13 cellular contexts compared by ENCODE assay signal in the genomic region with DNA sequence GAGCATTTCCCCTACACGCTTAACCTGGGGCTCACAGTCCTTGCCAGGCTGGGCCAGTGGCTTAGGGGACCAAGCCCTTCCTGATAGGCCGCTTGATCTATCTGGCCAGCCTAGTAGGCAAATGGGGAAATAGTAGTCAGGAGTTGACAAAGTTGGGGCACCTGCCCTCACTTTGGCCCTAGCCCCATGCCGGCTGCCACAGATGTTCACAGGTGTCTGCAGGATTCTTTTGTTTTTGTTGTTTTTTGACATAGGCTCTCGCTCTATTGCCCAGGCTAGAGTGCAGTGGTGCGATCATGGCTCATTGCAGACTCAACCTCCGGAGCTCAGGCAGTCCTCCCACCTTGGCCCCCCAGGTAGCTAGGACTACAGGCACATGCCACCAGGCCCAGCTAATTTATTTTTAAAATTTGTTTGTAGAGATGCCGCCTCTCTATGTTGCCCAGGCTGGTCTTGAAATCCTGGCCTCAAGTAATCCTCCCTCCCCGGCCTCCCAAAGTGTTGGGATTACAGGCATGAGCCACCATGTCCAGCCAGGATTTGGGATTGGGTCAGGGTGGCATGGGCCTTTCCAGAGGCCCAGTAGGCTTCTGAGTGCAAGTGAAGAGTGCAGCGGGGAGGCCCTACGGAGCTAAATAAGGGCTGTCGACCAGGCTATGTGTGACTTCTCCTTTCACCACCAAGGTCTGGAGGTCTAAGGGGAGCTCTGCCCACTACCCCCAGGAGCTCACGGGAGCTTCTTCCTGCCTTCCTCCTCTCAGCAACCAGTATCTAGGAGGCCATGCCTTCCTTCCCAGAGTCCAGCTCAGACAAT. TPM values are rescaled to one million over a fixed set of nuclear protein-coding genes. Genes with fewer than 3 reads are reported as not detected.
DNase-seq lines count a peak whose midpoint lies in the region; ATAC-seq and TF ChIP-seq lines count a peak whose summit lies in the region.
"Had no signal": no experiment of that assay in that cellular context is flagged by ENCODE, and none has a peak within 500 bp of the region (broad histone marks: within the 10 kb centered on the region; RNA-seq: fewer than 3 reads in every experiment).

No MANE protein-coding gene starts in this region.

- H3K27me3 ChIP-seq in CD4-positive, alpha-beta memory T cell (ENCODE audit: insufficient read depth, low read length), result no peaks in the 10 kb centered on the region
- H3K27me3 ChIP-seq in heart left ventricle, result no peaks in the 10 kb centered on the region

- H3K4me3 Mint-ChIP-seq in CD4-positive, alpha-beta memory T cell, result no peak overlapping the region
- H3K4me3 Mint-ChIP-seq in activated CD8-positive, alpha-beta T cell treated with anti-CD3 and anti-CD28 coated beads, Interleukin-2, amount 10 ng/mL, durations not matched to agents 7 days and 5 days, result no peak overlapping the region
- peak overlapping the region; percentile 28 for H3K4me3 Mint-ChIP-seq in natural killer cell

- no peak overlapping the region for H3K4me3 ChIP-seq in CD4-positive, alpha-beta memory T cell (ENCODE audit: low read length in 2 of 2)
- no peak overlapping the region for H3K4me3 ChIP-seq in heart left ventricle

- H3K27me3 Mint-ChIP-seq in CD4-positive, alpha-beta memory T cell, result no peaks in the 10 kb centered on the region
- peaks cover 2% of the 10 kb centered on the region for H3K27me3 Mint-ChIP-seq in activated CD8-positive, alpha-beta T cell treated with anti-CD3 and anti-CD28 coated beads, Interleukin-2, amount 10 ng/mL, durations not matched to agents 7 days and 5 days (ENCODE audit: low read depth)
- no peaks in the 10 kb centered on the region for H3K27me3 Mint-ChIP-seq in natural killer cell (ENCODE audit: low read depth in 2 of 2)

- no peaks in the 10 kb centered on the region for H3K36me3 ChIP-seq in CD4-positive, alpha-beta memory T cell (ENCODE audit: insufficient read depth, low read length)
- H3K36me3 ChIP-seq in KOPT-K1 (ENCODE audit: insufficient read depth, low read length), result no peaks in the 10 kb centered on the region
- no peaks in the 10 kb centered on the region for H3K36me3 ChIP-seq in heart left ventricle

- peaks cover 0 to 3% (median 0%) of the 10 kb centered on the region in 8 donors for H3K9me3 Mint-ChIP-seq in CD4-positive, alpha-beta memory T cell
- H3K9me3 Mint-ChIP-seq in activated CD8-positive, alpha-beta T cell treated with anti-CD3 and anti-CD28 coated beads, Interleukin-2, amount 10 ng/mL, durations not matched to agents 7 days and 5 days (ENCODE audit: insufficient read depth), result no peaks in the 10 kb centered on the region
- no peaks in the 10 kb centered on the region for H3K9me3 Mint-ChIP-seq in natural killer cell

- H3K27ac ChIP-seq in CD4-positive, alpha-beta memory T cell (ENCODE audit: low read depth, low read length), result peak overlapping the region; percentile 16
- H3K27ac ChIP-seq in KOPT-K1 (ENCODE audit: low read depth, low read length, poor library complexity, severe bottlenecking), result peak overlapping the region; percentile 98
- no peak overlapping the region for H3K27ac ChIP-seq in heart left ventricle
- H3K27ac ChIP-seq: epithelial cell of prostate had no signal

- DNase-seq in CD4-positive, alpha-beta memory T cell, result no peak
- no peak for DNase-seq in activated CD8-positive, alpha-beta T cell treated with anti-CD3 and anti-CD28 coated beads, Interleukin-2, amount 10 ng/mL, durations not matched to agents 7 days and 5 days
- DNase-seq in natural killer cell (no peak), heart left ventricle (no peak), DMS79 treated with DMSO at 0.1 percent for 48 hours (lab: John Stamatoyannopoulos, UW) (no peak), GM13977 (ENCODE audit: low spot score) (no peak)
- DNase-seq: COR-L47; NCI-H1417; NCI-H510A; SK-N-SH; stimulated activated CD4-positive, alpha-beta T cell treated with anti-CD3 and anti-CD28 coated beads, Interleukin-4, amount 100 ng/mL, for 24 hours had no signal

- H3K27ac Mint-ChIP-seq in CD4-positive, alpha-beta memory T cell, result peak overlapping the region in 6 of 7 donors; percentile 69 to 93 (median 74)
- peak overlapping the region; percentile 95 for H3K27ac Mint-ChIP-seq in activated CD8-positive, alpha-beta T cell treated with anti-CD3 and anti-CD28 coated beads, Interleukin-2, amount 10 ng/mL, durations not matched to agents 7 days and 5 days
- H3K27ac Mint-ChIP-seq in natural killer cell, result peak overlapping the region in 1 of 2 donors; percentile 82

- TF ChIP-seq POLR2A in heart left ventricle (IDR thresholded peaks at IDR 0.05), result no peak

- TF ChIP-seq CTCF in natural killer cell (IDR thresholded peaks at IDR 0.05) (no peak), heart left ventricle (IDR thresholded peaks at IDR 0.05) (no peak), GM13977 (IDR thresholded peaks at IDR 0.05; ENCODE audit: extremely low read depth, insufficient read depth, missing control alignments) (no peak)

- no peaks in the 10 kb centered on the region for H3K9me3 ChIP-seq in CD4-positive, alpha-beta memory T cell (ENCODE audit: control insufficient read depth in 1 of 2, low read length in 2 of 2)
- H3K9me3 ChIP-seq in KOPT-K1 (ENCODE audit: insufficient read depth, low read length, poor library complexity, severe bottlenecking), result no peaks in the 10 kb centered on the region
- no peaks in the 10 kb centered on the region for H3K9me3 ChIP-seq in heart left ventricle
- H3K9me3 ChIP-seq: SK-N-SH had no signal

- POLR2A ChIA-PET in CD4-positive, alpha-beta memory T cell (lab: Charles Lee; ENCODE audit: partially characterized antibody), result interaction anchor here (1.0 to 19.2 kb wide), 6 partner anchors 10 to 92 kb away, joined by 4 to 516 read pairs (median 40); a partner anchor contains a TSS
- POLR2A ChIA-PET in activated CD8-positive, alpha-beta T cell treated with anti-CD3 and anti-CD28 coated beads, Interleukin-2, amount 10 ng/mL, durations not matched to agents 7 days and 5 days (lab: Charles Lee), result interaction anchor here (0.6 to 16.4 kb wide), 4 partner anchors 22 to 829 kb away, joined by 3 to 642 read pairs (median 6); a partner anchor contains a TSS

- CTCF ChIA-PET in CD4-positive, alpha-beta memory T cell (lab: Charles Lee; ENCODE audit: partially characterized antibody), result interaction anchor here (0.6 to 22.4 kb wide), 18 partner anchors 7 to 651 kb away, joined by 3 to 568 read pairs (median 8); a partner anchor contains a TSS
- CTCF ChIA-PET in activated CD8-positive, alpha-beta T cell treated with anti-CD3 and anti-CD28 coated beads, Interleukin-2, amount 10 ng/mL, durations not matched to agents 7 days and 5 days (lab: Charles Lee), result interaction anchor here (1.1 to 21.0 kb wide), 11 partner anchors 7 to 119 kb away, joined by 3 to 1049 read pairs (median 46); a partner anchor contains a TSS

- peaks cover 70% of the 10 kb centered on the region for H3K4me1 ChIP-seq in CD4-positive, alpha-beta memory T cell (ENCODE audit: insufficient read depth, low read length)
- peaks cover 0 to 45% (median 18%) of the 10 kb centered on the region in 12 donors for H3K4me1 ChIP-seq in heart left ventricle

- ATAC-seq in activated CD8-positive, alpha-beta T cell treated with anti-CD3 and anti-CD28 coated beads, Interleukin-2, amount 10 ng/mL, durations not matched to agents 7 days and 5 days, result no peak
- ATAC-seq in natural killer cell, result no peak
- ATAC-seq in heart left ventricle, result no peak

- intact Hi-C loops in CD4-positive, alpha-beta memory T cell (cut with micrococcal nuclease), result loop anchor here (5.0 kb wide), 1 partner anchor 183 kb away; no protein-coding TSS in a partner anchor
- intact Hi-C loops in natural killer cell (cut with micrococcal nuclease), result loop anchor here (5.0 kb wide), 1 partner anchor 183 kb away; no protein-coding TSS in a partner anchor
- intact Hi-C loops in heart left ventricle (cut with DNase I), result loop anchor here in 8 of 10 donors (5.0 to 10.0 kb wide), 6 partner anchors 33 to 183 kb away; a partner anchor contains a TSS

- H3K4me1 Mint-ChIP-seq in CD4-positive, alpha-beta memory T cell, result peaks cover 39 to 76% (median 61%) of the 10 kb centered on the region in 4 donors
- H3K4me1 Mint-ChIP-seq in activated CD8-positive, alpha-beta T cell treated with anti-CD3 and anti-CD28 coated beads, Interleukin-2, amount 10 ng/mL, durations not matched to agents 7 days and 5 days (ENCODE audit: low read depth), result peaks cover 81% of the 10 kb centered on the region
- peaks cover 43 to 51% of the 10 kb centered on the region in 2 donors for H3K4me1 Mint-ChIP-seq in natural killer cell

- no peaks in the 10 kb centered on the region for H3K36me3 Mint-ChIP-seq in CD4-positive, alpha-beta memory T cell
- no peaks in the 10 kb centered on the region for H3K36me3 Mint-ChIP-seq in activated CD8-positive, alpha-beta T cell treated with anti-CD3 and anti-CD28 coated beads, Interleukin-2, amount 10 ng/mL, durations not matched to agents 7 days and 5 days (ENCODE audit: low read depth)
- H3K36me3 Mint-ChIP-seq in natural killer cell, result no peaks in the 10 kb centered on the region

- WGBS in heart left ventricle, 4 donors, result 84 to 90% (median 88%) methylated on average over 11 to 12 of the region's 12 CpGs

- in situ Hi-C loops in GM13977 (cut with MboI; ENCODE audit: low pct_unique_long_range_greater_than_20kb, low sequenced_read_pairs, unreplicated experiment), result no loop called here

RNA-seq across cellular contexts. Expression of a gene that starts 15.5 kb away (rescaled TPM):
- total RNA-seq in CD4-positive, alpha-beta memory T cell, result 100 to 1,000 TPM; 139 to 142 TPM
- 10 to 100 TPM in 1 of 2 donors, 1 to 10 TPM in 1; 7.9 to 26.8 TPM for polyA plus RNA-seq in CD4-positive, alpha-beta memory T cell
- 100 to 1,000 TPM; 180 to 207 TPM for total RNA-seq in activated CD8-positive, alpha-beta T cell treated with anti-CD3 and anti-CD28 coated beads, Interleukin-2, amount 10 ng/mL, durations not matched to agents 7 days and 5 days
- total RNA-seq in natural killer cell, result 100 to 1,000 TPM; 141 to 235 (median 147) TPM
- 10 to 100 TPM; 27.4 to 63.0 (median 38.6) TPM for total RNA-seq in heart left ventricle
- polyA plus RNA-seq in heart left ventricle, result 10 to 100 TPM; 42.2 to 43.9 TPM

Comparison
In these comparisons a context has a peak if more than half of its experiments do, and no peak if none do; other contexts are left out.
1. H3K27ac ChIP-seq: peak in CD4-positive, alpha-beta memory T cell (single experiment) and KOPT-K1 (single experiment); none in heart left ventricle (0 of 12).